30 cellular contexts compared by ENCODE assay signal in genomic region chr6:163290545-163291274, GRCh38.
"Had no signal": no experiment of that assay in that cellular context is flagged by ENCODE, and none has a peak within 500 bp of the region (broad histone marks: within the 10 kb centered on the region; RNA-seq: fewer than 3 reads in every experiment).

No MANE protein-coding gene starts in this region.

- H3K4me1 ChIP-seq: pancreas, prostate gland, sigmoid colon, stomach, thyroid gland, upper lobe of right lung had no signal

- H3K27ac Mint-ChIP-seq: naive thymus-derived CD8-positive, alpha-beta T cell; stimulated activated naive B cell treated with anti-CD40 and anti-IgM and Interleukin-4, amounts not matched to agents 10 μg/mL and 1 μg/mL and 100 μg/mL, for 72 hours had no signal

- DNase-seq: glutamatergic neuron; hippocampal formation; kidney glomerular epithelial cell; left cardiac atrium; midbrain; mucosa of descending colon; naive thymus-derived CD8-positive, alpha-beta T cell; nucleus accumbens; pancreas; posterior cingulate gyrus; sigmoid colon; stimulated activated CD4-positive, alpha-beta T cell treated with anti-CD3 and anti-CD28 coated beads, Interleukin-12 subunit alpha, Interleukin-12 subunit beta, amount 100 ng/mL, for 4 hours; stimulated activated CD4-positive, alpha-beta T cell treated with anti-CD3 and anti-CD28 coated beads, Interleukin-15, amount 100 ng/mL, for 24 hours; stimulated activated CD4-positive, alpha-beta T cell treated with anti-CD3 and anti-CD28 coated beads, Interleukin-2, amount 100 ng/mL, for 24 hours; stimulated activated CD4-positive, alpha-beta T cell treated with anti-CD3 and anti-CD28 coated beads, Interleukin-4, amount 100 ng/mL, for 1 hour; stimulated activated naive B cell treated with anti-CD40 and anti-IgM and Interleukin-4, amounts not matched to agents 10 μg/mL and 1 μg/mL and 100 μg/mL, for 72 hours; stimulated activated naive CD8-positive, alpha-beta T cell treated with anti-CD3 and anti-CD28 coated beads, Interleukin-15, Interleukin-2, amounts not matched to agents 100 U/mL and 50 U/mL, for 24 hours; stomach; testis; thyroid gland; trophoblast cell; upper lobe of right lung had no signal

- H3K27me3 ChIP-seq: sigmoid colon, stomach, testis, thyroid gland, upper lobe of right lung had no signal

- H3K36me3 ChIP-seq: pancreas, prostate gland, sigmoid colon, stomach, thyroid gland, upper lobe of right lung had no signal

- H3K36me3 Mint-ChIP-seq: naive thymus-derived CD8-positive, alpha-beta T cell; stimulated activated naive B cell treated with anti-CD40 and anti-IgM and Interleukin-4, amounts not matched to agents 10 μg/mL and 1 μg/mL and 100 μg/mL, for 72 hours had no signal

- FAIRE-seq: keratinocyte, pancreas, urothelium cell line had no signal

- H3K27ac ChIP-seq: pancreas, prostate gland, sigmoid colon, skin epidermis, stomach, testis, thyroid gland, upper lobe of right lung had no signal

- H3K9me3 Mint-ChIP-seq: nephron; stimulated activated naive B cell treated with anti-CD40 and anti-IgM and Interleukin-4, amounts not matched to agents 10 μg/mL and 1 μg/mL and 100 μg/mL, for 72 hours had no signal

- H3K4me3 ChIP-seq: lung, mucosa of descending colon, pancreas, prostate gland, sigmoid colon, skin epidermis, stomach, testis, thyroid gland, upper lobe of right lung had no signal

- ATAC-seq: left lobe of liver; mucosa of descending colon; naive thymus-derived CD8-positive, alpha-beta T cell; pancreas; stimulated activated naive B cell treated with anti-CD40 and anti-IgM and Interleukin-4, amounts not matched to agents 10 μg/mL and 1 μg/mL and 100 μg/mL, for 72 hours; stimulated activated naive CD8-positive, alpha-beta T cell treated with anti-CD3 and anti-CD28 coated beads, Interleukin-15, Interleukin-2, amounts not matched to agents 100 U/mL and 50 U/mL, for 24 hours; upper lobe of right lung had no signal

- H3K4me1 Mint-ChIP-seq: naive thymus-derived CD8-positive, alpha-beta T cell; stimulated activated naive B cell treated with anti-CD40 and anti-IgM and Interleukin-4, amounts not matched to agents 10 μg/mL and 1 μg/mL and 100 μg/mL, for 72 hours had no signal

- H3K4me3 Mint-ChIP-seq: naive thymus-derived CD8-positive, alpha-beta T cell; nephron; neural crest cell; stimulated activated naive B cell treated with anti-CD40 and anti-IgM and Interleukin-4, amounts not matched to agents 10 μg/mL and 1 μg/mL and 100 μg/mL, for 72 hours had no signal

- H3K9me3 ChIP-seq: mucosa of descending colon, pancreas, prostate gland, sigmoid colon, stomach, testis, thyroid gland, upper lobe of right lung had no signal
